Comparison of ENCODE assay signal across 14 cellular contexts in genomic region chr18:26685438-26686173, GRCh38.
DNase-seq lines count a peak whose midpoint lies in the region; ATAC-seq and TF ChIP-seq lines count a peak whose summit lies in the region.
"Had no signal": no experiment of that assay in that cellular context is flagged by ENCODE, and none has a peak within 500 bp of the region (broad histone marks: within the 10 kb centered on the region; RNA-seq: fewer than 3 reads in every experiment).

No MANE protein-coding gene starts in this region.

- H3K56ac ChIP-seq in mesendoderm (ENCODE audit: low read length) = peak overlapping the region; percentile 65

- peak overlapping the region; percentile 86 for H3K18ac ChIP-seq in mesendoderm (ENCODE audit: low read length)

- 22% methylated on average over 5 of the region's 5 CpGs for WGBS in ectodermal cell, 2 experiments
- no CpG with 5 or more reads among the region's 5 CpGs for WGBS in mesendoderm (ENCODE audit: extremely low coverage, insufficient coverage, low lambda C conversion rate)

- no peak for TF ChIP-seq CTCF in NB4 (IDR thresholded peaks at IDR 0.05; ENCODE audit: low read depth, low read length)
- TF ChIP-seq CTCF in OCI-LY7 (conservative IDR thresholded peaks at IDR 0.05; ENCODE audit: low read length) = no peak
- TF ChIP-seq CTCF in dorsolateral prefrontal cortex (IDR thresholded peaks at IDR 0.05 in 54 of 56, conservative IDR thresholded peaks at IDR 0.05 in 2 of 56; ENCODE audit: low read depth in 1 of 56, partially characterized antibody in 56 of 56) = no peak

- DNase-seq in ELF-1 (ENCODE audit: low read depth, low spot score) (peak; percentile 89), NB4 (ENCODE audit: low read depth) (peak; percentile 87), mesendoderm (peak; percentile 57), OCI-LY7 (ENCODE audit: low spot score) (no peak), dorsolateral prefrontal cortex (no peak), C1 segment of cervical spinal cord (lab: John Stamatoyannopoulos, UW) (no peak)
- DNase-seq in stimulated activated naive CD8-positive, alpha-beta T cell treated with anti-CD3 and anti-CD28 coated beads, Interleukin-15, Interleukin-2, amounts not matched to agents 100 U/mL and 50 U/mL, for 24 hours = no peak
- DNase-seq: activated CD8-positive, alpha-beta T cell treated with anti-CD3 and anti-CD28 coated beads for 36 hours; GOT3; mammary epithelial cell; NCI-H2227 treated with DMSO at 0.1 percent for 48 hours; stimulated activated naive B cell treated with anti-CD40 and anti-IgM and Interleukin-4, amounts not matched to agents 10 μg/mL and 1 μg/mL and 100 μg/mL, for 72 hours had no signal

- no peak overlapping the region for H2BK120ac ChIP-seq in mesendoderm (ENCODE audit: low read depth, low read length)

- CTCF ChIA-PET in OCI-LY7 (lab: Charles Lee; ENCODE audit: unreplicated experiment) = no interaction called here

- H3K4me3 ChIP-seq in NB4 (ENCODE audit: low read depth, low read length) (no peak overlapping the region), ectodermal cell (ENCODE audit: insufficient read depth, low read depth, low read length) (no peak overlapping the region), mesendoderm (ENCODE audit: low read length) (no peak overlapping the region), OCI-LY7 (ENCODE audit: low read depth, low read length, poor library complexity, severe bottlenecking) (no peak overlapping the region), dorsolateral prefrontal cortex (no peak overlapping the region)

- H3K9me3 ChIP-seq in ectodermal cell (ENCODE audit: control insufficient read depth, low read length) (no peaks in the 10 kb centered on the region), OCI-LY7 (ENCODE audit: low read length) (no peaks in the 10 kb centered on the region)

- no peaks in the 10 kb centered on the region for H3K79me1 ChIP-seq in mesendoderm (ENCODE audit: low read length)

- intact Hi-C loops in OCI-LY7 (cut with micrococcal nuclease; ENCODE audit: unreplicated experiment) (no loop called here), dorsolateral prefrontal cortex (cut with DNase I) (no loop called here)

- H3K36me3 ChIP-seq in ectodermal cell (ENCODE audit: control insufficient read depth, insufficient read depth, low read length) (no peaks in the 10 kb centered on the region), mesendoderm (ENCODE audit: control insufficient read depth, insufficient read depth, low read length) (no peaks in the 10 kb centered on the region), OCI-LY7 (ENCODE audit: insufficient read depth, low read length) (no peaks in the 10 kb centered on the region)

- H3K9ac ChIP-seq in mesendoderm (ENCODE audit: low read length) = no peak overlapping the region

- H3K4me1 ChIP-seq in ectodermal cell (ENCODE audit: control insufficient read depth, insufficient read depth, low read length) = peaks cover 24% of the 10 kb centered on the region
- H3K4me1 ChIP-seq in mesendoderm (ENCODE audit: control insufficient read depth, low read depth, low read length) = peaks cover 4% of the 10 kb centered on the region
- H3K4me1 ChIP-seq in OCI-LY7 (ENCODE audit: insufficient read depth, low read length, poor library complexity, severe bottlenecking) = no peaks in the 10 kb centered on the region

- no TSS peak for BruUV-seq in OCI-LY7 (replicated peaks; lab: Mats Ljungman, UMichigan)

- H2AFZ ChIP-seq in OCI-LY7 (ENCODE audit: low read length) = no peak overlapping the region

- TF ChIP-seq POLR2A in NB4 (IDR thresholded peaks at IDR 0.05; ENCODE audit: extremely low read depth, insufficient read length) = no peak

- no peak overlapping the region for H3K4me2 ChIP-seq in mesendoderm (ENCODE audit: low read length)
- no peak overlapping the region for H3K4me2 ChIP-seq in OCI-LY7 (ENCODE audit: low read length)

- no peak overlapping the region for H4K5ac ChIP-seq in mesendoderm (ENCODE audit: low read length)

- POLR2A ChIA-PET in OCI-LY7 (lab: Charles Lee) = no interaction called here

- H3K79me2 ChIP-seq in mesendoderm (ENCODE audit: control insufficient read depth, insufficient read depth, low read length) (no peaks in the 10 kb centered on the region), OCI-LY7 (ENCODE audit: insufficient read depth, low read depth, low read length) (no peaks in the 10 kb centered on the region)

- no peak overlapping the region for H2AK5ac ChIP-seq in mesendoderm (ENCODE audit: low read length)

- H3K9me2 ChIP-seq in OCI-LY7 (ENCODE audit: insufficient read depth, low read length) = no peaks in the 10 kb centered on the region

- H2BK5ac ChIP-seq in mesendoderm (ENCODE audit: low read length) = no peak overlapping the region

- no peak overlapping the region for H3K23ac ChIP-seq in mesendoderm (ENCODE audit: low read length)

- no peak for ATAC-seq in stimulated activated naive CD8-positive, alpha-beta T cell treated with anti-CD3 and anti-CD28 coated beads, Interleukin-15, Interleukin-2, amounts not matched to agents 100 U/mL and 50 U/mL, for 24 hours
- ATAC-seq: activated CD8-positive, alpha-beta T cell treated with anti-CD3 and anti-CD28 coated beads for 36 hours; activated T-helper 17 cell treated with anti-CD3 and anti-CD28 coated beads, Interleukin-2, amount 50 U/mL, for 72 hours; stimulated activated naive B cell treated with anti-CD40 and anti-IgM and Interleukin-4, amounts not matched to agents 10 μg/mL and 1 μg/mL and 100 μg/mL, for 72 hours had no signal

- no peaks in the 10 kb centered on the region for H4K20me1 ChIP-seq in OCI-LY7 (ENCODE audit: insufficient read depth, low read length)

- peak overlapping the region; percentile 74 for H3K27ac ChIP-seq in ectodermal cell (ENCODE audit: insufficient read depth, low read depth, low read length, poor library complexity, severe bottlenecking)
- peak overlapping the region; percentile 57 for H3K27ac ChIP-seq in mesendoderm (ENCODE audit: low read depth, low read length)
- no peak overlapping the region for H3K27ac ChIP-seq in OCI-LY7 (ENCODE audit: low read depth, low read length, poor library complexity, severe bottlenecking)
- H3K27ac ChIP-seq in dorsolateral prefrontal cortex = peak overlapping the region in 9 of 59 donors; percentile 3 to 66 (median 23)

- H4K8ac ChIP-seq in mesendoderm (ENCODE audit: low read depth, low read length) = no peak overlapping the region

- H3K4ac ChIP-seq in mesendoderm (ENCODE audit: low read depth, low read length) = no peak overlapping the region

- H3K27me3 ChIP-seq in ectodermal cell (ENCODE audit: control insufficient read depth, insufficient read depth, low read length, poor library complexity, severe bottlenecking) (no peaks in the 10 kb centered on the region), mesendoderm (ENCODE audit: insufficient read depth, low read length, poor library complexity) (no peaks in the 10 kb centered on the region), dorsolateral prefrontal cortex (no peaks in the 10 kb centered on the region)

- no peak overlapping the region for H2BK15ac ChIP-seq in mesendoderm (replicated peaks; ENCODE audit: low read depth)

Comparison
In these comparisons a context has a peak if more than half of its experiments do, and no peak if none do; other contexts are left out.
1. DNase-seq: peak in ELF-1 (single experiment), NB4 (single experiment) and mesendoderm (single experiment); none in stimulated activated naive CD8-positive, alpha-beta T cell treated with anti-CD3 and anti-CD28 coated beads, Interleukin-15, Interleukin-2, amounts not matched to agents 100 U/mL and 50 U/mL, for 24 hours (single experiment), OCI-LY7 (single experiment), dorsolateral prefrontal cortex (0 of 10) and C1 segment of cervical spinal cord (0 of 14).